ENCODE assay signal across 8 cellular contexts in the genomic region with DNA sequence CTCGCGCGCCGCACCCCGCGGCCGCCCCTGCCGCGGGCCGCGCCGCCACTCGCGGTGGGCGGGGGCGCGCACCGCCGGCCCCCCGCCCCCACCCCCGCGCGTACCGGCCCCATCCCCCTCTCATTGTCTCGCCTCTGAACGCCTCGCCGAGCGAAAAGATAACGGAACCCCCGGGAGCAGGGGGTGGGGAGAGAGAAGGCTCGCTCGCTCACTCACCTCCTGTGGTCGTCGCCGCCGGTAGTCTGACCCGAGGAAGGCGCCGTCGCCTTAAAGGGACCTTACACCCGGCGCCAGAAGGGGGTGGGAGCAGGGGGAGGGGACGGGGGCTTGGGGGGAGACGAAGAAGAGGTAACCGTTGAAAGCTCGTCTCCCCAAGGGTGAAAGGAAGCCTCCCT.
A peak's percentile ranks its signal among the peaks of the same experiment; 100 is the strongest.
DNase-seq lines count a peak whose midpoint lies in the region; ATAC-seq and TF ChIP-seq lines count a peak whose summit lies in the region.

No MANE protein-coding gene starts in this region.

- no peak overlapping the region for H3K9ac ChIP-seq in iPS-15b (ENCODE audit: low read depth, low read length)

- H3K27me3 ChIP-seq in iPS-15b (ENCODE audit: control insufficient read depth, insufficient read depth, low read length) = peaks cover 6% of the 10 kb centered on the region

- H3K4me1 ChIP-seq in iPS-15b (ENCODE audit: control insufficient read depth, insufficient read depth, low read length) = peaks cover 11% of the 10 kb centered on the region

- no peaks in the 10 kb centered on the region for H3K9me3 ChIP-seq in iPS-15b (ENCODE audit: control insufficient read depth, insufficient read depth, low read length)

- DNase-seq in COLO668 (lab: John Stamatoyannopoulos, UW; ENCODE audit: unreplicated experiment) = peak; percentile 73
- DNase-seq in LNCaP clone FGC (ENCODE audit: low read depth) = no peak
- DNase-seq in T-helper 22 cell (ENCODE audit: low read depth) = peak; percentile 55
- DNase-seq in astrocyte of the cerebellum (ENCODE audit: low read depth) = peak; percentile 24
- DNase-seq in skeletal muscle cell (ENCODE audit: low read depth) = no peak

- TF ChIP-seq CTCF in LNCaP clone FGC (IDR thresholded peaks at IDR 0.05; ENCODE audit: control insufficient read depth, extremely low read depth, insufficient read depth) = no peak
- no peak for TF ChIP-seq CTCF in astrocyte of the cerebellum (IDR thresholded peaks at IDR 0.05; ENCODE audit: low read depth, low read length, missing control alignments)

- in situ Hi-C loops in astrocyte of the cerebellum (cut with HindIII; ENCODE audit: low sequenced_read_pairs) = no loop called here

- ATAC-seq in GM21423 (IDR thresholded peaks at IDR 0.05; ENCODE audit: unreplicated experiment) (peak; percentile 17), HG03457 (IDR thresholded peaks at IDR 0.05; ENCODE audit: unreplicated experiment) (no peak)

- no peaks in the 10 kb centered on the region for H3K36me3 ChIP-seq in iPS-15b (ENCODE audit: control insufficient read depth, insufficient read depth, low read length)

- peak overlapping the region; percentile 56 for H3K4me3 ChIP-seq in LNCaP clone FGC (ENCODE audit: low read depth, low read length)
- H3K4me3 ChIP-seq in astrocyte of the cerebellum (ENCODE audit: low read depth, low read length) = peak overlapping the region; percentile 51
- H3K4me3 ChIP-seq in iPS-15b (ENCODE audit: low read depth, low read length) = peak overlapping the region; percentile 37
- peak overlapping the region; percentile 55 for H3K4me3 ChIP-seq in skeletal muscle cell (ENCODE audit: low read depth, low read length)

Comparison
In these comparisons a context has a peak if more than half of its experiments do, and no peak if none do; other contexts are left out.
1. DNase-seq: peak in COLO668 (single experiment), T-helper 22 cell (single experiment) and astrocyte of the cerebellum (single experiment); none in LNCaP clone FGC (single experiment) and skeletal muscle cell (single experiment).
2. Peak in every context shown above with its lines, with median percentiles within 50 percentile points of each other: H3K4me3 ChIP-seq.